In the genomic region with DNA sequence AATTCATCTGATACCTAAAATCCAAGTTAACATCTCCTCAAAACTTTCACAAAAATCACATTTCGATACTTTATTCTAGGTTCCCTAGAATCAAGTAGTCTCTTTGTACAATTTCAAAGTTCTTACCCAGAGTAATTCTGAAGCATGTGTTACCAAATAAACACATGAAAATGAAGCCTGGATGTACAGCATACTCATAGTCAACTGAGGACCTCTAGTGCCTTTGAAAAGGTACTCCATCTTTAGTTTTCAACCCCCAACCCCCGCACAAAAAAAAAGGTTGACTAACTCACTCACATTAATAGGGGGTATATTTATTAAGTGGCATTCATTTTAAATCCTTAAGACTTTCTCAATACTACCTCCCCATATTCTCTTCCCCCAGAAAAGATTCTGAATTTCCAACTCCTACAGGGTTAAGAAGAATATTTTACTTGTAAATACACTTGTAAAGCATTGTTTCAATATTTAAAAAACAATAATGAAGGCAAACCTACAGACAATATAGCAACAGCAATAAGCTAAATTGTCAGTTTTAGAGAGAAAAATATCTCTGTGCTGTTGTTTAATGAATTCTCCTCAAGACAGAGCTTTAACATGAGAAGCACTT, we compare ENCODE assay signal across 9 cellular contexts. TPM values are rescaled to one million over a fixed set of nuclear protein-coding genes. Genes with fewer than 3 reads are reported as not detected.
A peak's percentile ranks its signal among the peaks of the same experiment; 100 is the strongest.
DNase-seq lines count a peak whose midpoint lies in the region; ATAC-seq and TF ChIP-seq lines count a peak whose summit lies in the region.
"Had no signal": no experiment of that assay in that cellular context is flagged by ENCODE, and none has a peak within 500 bp of the region (broad histone marks: within the 10 kb centered on the region; RNA-seq: fewer than 3 reads in every experiment).

No MANE protein-coding gene starts in this region.

- TF ChIP-seq CTCF in right atrium auricular region (IDR thresholded peaks at IDR 0.05) = peak; percentile 19 to 74

- H3K27me3 ChIP-seq in adipocyte (replicated peaks; ENCODE audit: control insufficient read depth, insufficient read depth, low read length) (no peaks in the 10 kb centered on the region), right atrium auricular region (no peaks in the 10 kb centered on the region)

- DNase-seq in CMK (ENCODE audit: low read depth) (peak; percentile 14), NCI-H2196 treated with DMSO at 0.1 percent for 48 hours (lab: John Stamatoyannopoulos, UW; ENCODE audit: unreplicated experiment) (peak; percentile 48), adipocyte (ENCODE audit: low read depth) (peak; percentile 80), right atrium auricular region (ENCODE audit: low spot score) (no peak), skeletal muscle cell (ENCODE audit: low read depth) (peak; percentile 33), COLO668 (lab: John Stamatoyannopoulos, UW; ENCODE audit: unreplicated experiment) (no peak)

- H3K4me1 ChIP-seq in adipocyte (ENCODE audit: control insufficient read depth, insufficient read depth, low read length) (peaks cover 26% of the 10 kb centered on the region), right atrium auricular region (no peaks in the 10 kb centered on the region)

- ATAC-seq in GM18867 (IDR thresholded peaks at IDR 0.05; ENCODE audit: unreplicated experiment) (peak; percentile 96), HG03095 (IDR thresholded peaks at IDR 0.05; ENCODE audit: unreplicated experiment) (peak; percentile 81)

- no peaks in the 10 kb centered on the region for H3K36me3 ChIP-seq in adipocyte (ENCODE audit: control insufficient read depth, insufficient read depth, low read length, severe bottlenecking)
- peaks cover 59% of the 10 kb centered on the region for H3K36me3 ChIP-seq in right atrium auricular region

- H3K9me3 ChIP-seq in adipocyte (ENCODE audit: control insufficient read depth, low read length) (no peaks in the 10 kb centered on the region), right atrium auricular region (no peaks in the 10 kb centered on the region)

- peak overlapping the region; percentile 51 for H3K9ac ChIP-seq in adipocyte (ENCODE audit: low read length)

- H3K27ac ChIP-seq in right atrium auricular region = peak overlapping the region; percentile 78 to 83

- H3K4me3 ChIP-seq in adipocyte (ENCODE audit: low read length) (peak overlapping the region; percentile 4), right atrium auricular region (peak overlapping the region; percentile 43 to 48), skeletal muscle cell (ENCODE audit: low read depth, low read length) (no peak overlapping the region)

RNA-seq across cellular contexts. Expression of a gene that starts 3.1 kb away (rescaled TPM):
- 1,000 to 10,000 TPM in 1 of 2 donors, 100 to 1,000 TPM in 1; 560 to 1,831 TPM for total RNA-seq in right atrium auricular region
- total RNA-seq: T-helper 2 cell treated with Interferon-gamma antibody and Interleukin-4, amounts not matched to agents 100 ng/mL and 5 ng/mL, for 36 hours had no signal

Comparison
In these comparisons a context has a peak if more than half of its experiments do, and no peak if none do; other contexts are left out.
1. DNase-seq: peak in CMK (single experiment), NCI-H2196 treated with DMSO at 0.1 percent for 48 hours (single experiment), adipocyte (single experiment) and skeletal muscle cell (single experiment); none in right atrium auricular region (single experiment) and COLO668 (single experiment).